Comparison of ENCODE assay signal across 7 cellular contexts in the genomic region with DNA sequence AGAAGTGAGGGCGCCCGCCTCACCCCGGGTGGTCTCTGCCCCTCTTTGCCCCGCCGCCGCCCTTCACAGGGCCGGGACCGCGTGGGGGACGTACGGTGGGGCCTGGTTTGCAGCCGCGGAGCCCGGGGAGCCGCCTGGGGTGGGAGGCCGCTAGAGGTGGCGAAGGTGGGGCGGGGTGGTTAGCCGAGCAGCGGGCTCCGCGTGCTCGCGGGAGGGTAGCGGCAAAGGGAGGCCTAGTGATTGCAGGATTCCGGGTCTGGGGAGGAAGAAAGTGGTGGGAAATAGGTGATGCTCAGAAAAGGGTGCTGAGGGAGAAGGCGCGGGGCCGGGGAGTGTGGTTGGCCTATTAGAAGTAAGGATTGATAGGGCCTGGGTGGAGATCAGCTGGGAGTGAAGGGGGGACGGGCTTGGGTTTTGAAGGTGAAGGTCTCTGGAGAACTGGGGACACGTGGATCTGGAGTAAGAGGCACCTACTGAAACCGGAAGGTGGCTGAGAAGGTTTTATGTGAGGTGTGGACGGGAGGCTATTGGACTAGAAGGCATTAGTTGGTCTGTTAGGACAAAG. TPM values are rescaled to one million over a fixed set of nuclear protein-coding genes. Genes with fewer than 3 reads are reported as not detected.
DNase-seq lines count a peak whose midpoint lies in the region; ATAC-seq and TF ChIP-seq lines count a peak whose summit lies in the region.

No MANE protein-coding gene starts in this region.

- ATAC-seq in HG02588 (IDR thresholded peaks at IDR 0.05; ENCODE audit: unreplicated experiment) = peak; percentile 10
- ATAC-seq in stimulated activated effector memory CD8-positive, alpha-beta T cell treated with anti-CD3 and anti-CD28 coated beads, Interleukin-12 subunit alpha, Interleukin-12 subunit beta, amount 100 ng/mL, for 72 hours = peak; percentile 33

- POLR2A ChIA-PET in activated CD4-positive, alpha-beta T cell treated with anti-CD3 and anti-CD28 coated beads, Interleukin-2, amount 10 ng/mL, durations not matched to agents 7 days and 5 days (lab: Charles Lee) = no interaction called here

- peak overlapping the region; percentile 81 for H3K27ac ChIP-seq in ectodermal cell (ENCODE audit: insufficient read depth, low read depth, low read length, poor library complexity, severe bottlenecking)

- 0 to 1% methylated on average over 33 of the region's 33 CpGs for whole genome bisulfite sequencing in ectodermal cell, 2 experiments

- H3K9me3 ChIP-seq in ectodermal cell (ENCODE audit: control insufficient read depth, low read length) (no peaks in the 10 kb centered on the region), mucosa of stomach (ENCODE audit: control insufficient read depth, low read length) (no peaks in the 10 kb centered on the region)

- H3K4me1 ChIP-seq in ectodermal cell (ENCODE audit: control insufficient read depth, insufficient read depth, low read length) (peaks cover 9% of the 10 kb centered on the region), mucosa of stomach (ENCODE audit: control insufficient read depth, insufficient read depth, low read length) (peaks cover 11% of the 10 kb centered on the region)

- H3K9me3 Mint-ChIP-seq in activated CD4-positive, alpha-beta T cell treated with anti-CD3 and anti-CD28 coated beads, Interleukin-2, amount 10 ng/mL, durations not matched to agents 7 days and 5 days = no peaks in the 10 kb centered on the region
- H3K9me3 Mint-ChIP-seq in stimulated activated effector memory CD8-positive, alpha-beta T cell treated with anti-CD3 and anti-CD28 coated beads, Interleukin-12 subunit alpha, Interleukin-12 subunit beta, amount 100 ng/mL, for 72 hours = no peaks in the 10 kb centered on the region

- DNase-seq in GM13977 (ENCODE audit: low spot score) (peak; percentile 41), NCI-H146 (lab: John Stamatoyannopoulos, UW) (peak; percentile 48)
- DNase-seq in activated CD4-positive, alpha-beta T cell treated with anti-CD3 and anti-CD28 coated beads, Interleukin-2, amount 10 ng/mL, durations not matched to agents 7 days and 5 days = peak; percentile 54
- peak; percentile 39 to 75 for DNase-seq in stimulated activated effector memory CD8-positive, alpha-beta T cell treated with anti-CD3 and anti-CD28 coated beads, Interleukin-12 subunit alpha, Interleukin-12 subunit beta, amount 100 ng/mL, for 72 hours (ENCODE audit: low spot score in 2 of 2)

- H3K27ac Mint-ChIP-seq in activated CD4-positive, alpha-beta T cell treated with anti-CD3 and anti-CD28 coated beads, Interleukin-2, amount 10 ng/mL, durations not matched to agents 7 days and 5 days = peak overlapping the region; percentile 97
- peak overlapping the region; percentile 96 for H3K27ac Mint-ChIP-seq in stimulated activated effector memory CD8-positive, alpha-beta T cell treated with anti-CD3 and anti-CD28 coated beads, Interleukin-12 subunit alpha, Interleukin-12 subunit beta, amount 100 ng/mL, for 72 hours

- in situ Hi-C loops in GM13977 (cut with MboI; ENCODE audit: low pct_unique_long_range_greater_than_20kb, low sequenced_read_pairs, unreplicated experiment) = no loop called here

- peaks cover 25% of the 10 kb centered on the region for H3K36me3 Mint-ChIP-seq in activated CD4-positive, alpha-beta T cell treated with anti-CD3 and anti-CD28 coated beads, Interleukin-2, amount 10 ng/mL, durations not matched to agents 7 days and 5 days (ENCODE audit: low read depth)
- H3K36me3 Mint-ChIP-seq in stimulated activated effector memory CD8-positive, alpha-beta T cell treated with anti-CD3 and anti-CD28 coated beads, Interleukin-12 subunit alpha, Interleukin-12 subunit beta, amount 100 ng/mL, for 72 hours = peaks cover 41% of the 10 kb centered on the region

- H3K27me3 Mint-ChIP-seq in activated CD4-positive, alpha-beta T cell treated with anti-CD3 and anti-CD28 coated beads, Interleukin-2, amount 10 ng/mL, durations not matched to agents 7 days and 5 days = peaks cover 11% of the 10 kb centered on the region

- H3K27me3 ChIP-seq in ectodermal cell (ENCODE audit: control insufficient read depth, insufficient read depth, low read length, poor library complexity, severe bottlenecking) = peaks cover 5% of the 10 kb centered on the region
- H3K27me3 ChIP-seq in mucosa of stomach (ENCODE audit: control insufficient read depth, insufficient read depth, low read length) = no peaks in the 10 kb centered on the region

- H3K4me3 ChIP-seq in ectodermal cell (ENCODE audit: insufficient read depth, low read depth, low read length) = peak overlapping the region; percentile 89
- H3K4me3 ChIP-seq in mucosa of stomach (ENCODE audit: low read length) = peak overlapping the region; percentile 96

- H3K36me3 ChIP-seq in ectodermal cell (ENCODE audit: control insufficient read depth, insufficient read depth, low read length) (no peaks in the 10 kb centered on the region), mucosa of stomach (ENCODE audit: control insufficient read depth, insufficient read depth, low read length) (no peaks in the 10 kb centered on the region)

- peaks cover 45% of the 10 kb centered on the region for H3K4me1 Mint-ChIP-seq in activated CD4-positive, alpha-beta T cell treated with anti-CD3 and anti-CD28 coated beads, Interleukin-2, amount 10 ng/mL, durations not matched to agents 7 days and 5 days
- H3K4me1 Mint-ChIP-seq in stimulated activated effector memory CD8-positive, alpha-beta T cell treated with anti-CD3 and anti-CD28 coated beads, Interleukin-12 subunit alpha, Interleukin-12 subunit beta, amount 100 ng/mL, for 72 hours = peaks cover 51% of the 10 kb centered on the region

- H3K9ac ChIP-seq in mucosa of stomach (ENCODE audit: low read length) = peak overlapping the region; percentile 91

- CTCF ChIA-PET in activated CD4-positive, alpha-beta T cell treated with anti-CD3 and anti-CD28 coated beads, Interleukin-2, amount 10 ng/mL, durations not matched to agents 7 days and 5 days (lab: Charles Lee) = interaction anchor here (0.7 to 1.1 kb wide), 2 partner anchors 9 to 750 kb away, joined by 3 to 4 read pairs; no protein-coding TSS in a partner anchor

- H3K4me3 Mint-ChIP-seq in activated CD4-positive, alpha-beta T cell treated with anti-CD3 and anti-CD28 coated beads, Interleukin-2, amount 10 ng/mL, durations not matched to agents 7 days and 5 days = peak overlapping the region; percentile 97
- H3K4me3 Mint-ChIP-seq in stimulated activated effector memory CD8-positive, alpha-beta T cell treated with anti-CD3 and anti-CD28 coated beads, Interleukin-12 subunit alpha, Interleukin-12 subunit beta, amount 100 ng/mL, for 72 hours = peak overlapping the region; percentile 86

- no peak for TF ChIP-seq CTCF in GM13977 (IDR thresholded peaks at IDR 0.05; ENCODE audit: extremely low read depth, insufficient read depth, missing control alignments)

RNA-seq across cellular contexts. Expression of gene FAR1, which starts 0.6 kb away (rescaled TPM):
- total RNA-seq in activated CD4-positive, alpha-beta T cell treated with anti-CD3 and anti-CD28 coated beads, Interleukin-2, amount 10 ng/mL, durations not matched to agents 7 days and 5 days = 10 to 100 TPM; 56.0 to 57.2 TPM
- 54.9 TPM for polyA plus RNA-seq in ectodermal cell (2013, experiment 1 of 4)
- polyA plus RNA-seq in ectodermal cell (2013, experiment 2 of 4) = 59.6 TPM
- polyA plus RNA-seq in ectodermal cell (2013, experiment 3 of 4) = 45.6 TPM
- polyA plus RNA-seq in ectodermal cell (2013, experiment 4 of 4) = 58.9 TPM

Comparison
In these comparisons a context has a peak if more than half of its experiments do, and no peak if none do; other contexts are left out.
1. Peak in every context shown above with its lines: DNase-seq, ATAC-seq, H3K4me3 ChIP-seq and H3K27ac ChIP-seq.